28 cellular contexts compared by ENCODE assay signal in the genomic region with DNA sequence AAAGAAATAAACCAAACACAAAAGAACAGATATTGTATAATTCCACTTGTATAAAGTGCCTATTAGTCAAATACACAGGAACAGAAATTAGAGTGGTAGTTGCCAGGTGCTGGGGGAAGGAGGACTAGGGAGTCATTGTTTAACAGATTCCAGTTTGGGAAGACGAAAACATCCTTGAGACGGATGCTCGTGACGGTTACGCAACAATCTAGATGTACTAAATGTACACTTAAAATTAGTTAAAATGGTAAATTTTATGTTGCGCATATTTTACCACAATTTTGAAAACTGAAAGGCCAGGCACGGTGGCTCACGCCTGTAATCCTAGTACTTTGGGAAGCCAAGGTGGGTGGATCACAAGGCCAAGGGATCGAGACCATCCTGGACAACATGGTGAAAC.
"Had no signal": no experiment of that assay in that cellular context is flagged by ENCODE, and none has a peak within 500 bp of the region (broad histone marks: within the 10 kb centered on the region; RNA-seq: fewer than 3 reads in every experiment).

No MANE protein-coding gene starts in this region.

- H3K79me2 ChIP-seq: parathyroid adenoma had no signal

- H3K9ac ChIP-seq: neural progenitor cell, parathyroid adenoma had no signal

- H3K4me1 ChIP-seq: neural progenitor cell, psoas muscle, spleen, suprapubic skin, testis, tibial artery, transverse colon, upper lobe of right lung, uterus had no signal

- ATAC-seq: natural killer cell; psoas muscle; right cardiac atrium; sciatic nerve; stimulated activated memory B cell treated with anti-CD40 and anti-IgM and Interleukin-4, amounts not matched to agents 10 μg/mL and 1 μg/mL and 100 μg/mL, for 72 hours; stimulated activated naive CD8-positive, alpha-beta T cell treated with anti-CD3 and anti-CD28 coated beads, Interleukin-15, amount 100 ng/mL, for 72 hours; stimulated activated naive CD8-positive, alpha-beta T cell treated with anti-CD3 and anti-CD28 coated beads, Interleukin-15, Interleukin-2, amounts not matched to agents 100 U/mL and 50 U/mL, for 24 hours; upper lobe of right lung had no signal

- DNase-seq: natural killer cell; occipital lobe; ovary; posterior cingulate gyrus; psoas muscle; spleen; stimulated activated CD4-positive, alpha-beta T cell treated with anti-CD3 and anti-CD28 coated beads, Interleukin-12 subunit alpha, Interleukin-12 subunit beta, amount 100 ng/mL, for 4 hours; stimulated activated CD4-positive, alpha-beta T cell treated with anti-CD3 and anti-CD28 coated beads, Interleukin-1b, Interleukin-23, amount 100 ng/mL, for 48 hours; stimulated activated CD4-positive, alpha-beta T cell treated with anti-CD3 and anti-CD28 coated beads, Interleukin-4, amount 100 ng/mL, for 1 hour; stimulated activated CD4-positive, alpha-beta T cell treated with anti-CD3 and anti-CD28 coated beads, Interleukin-4, amount 100 ng/mL, for 4 hours; stimulated activated CD8-positive, alpha-beta memory T cell treated with anti-CD3 and anti-CD28 coated beads, Interleukin-4, amount 100 ng/mL, for 48 hours; stimulated activated naive CD4-positive, alpha-beta T cell; stimulated activated naive CD8-positive, alpha-beta T cell treated with anti-CD3 and anti-CD28 coated beads, Interleukin-15, amount 100 ng/mL, for 72 hours; stimulated activated naive CD8-positive, alpha-beta T cell treated with anti-CD3 and anti-CD28 coated beads, Interleukin-15, Interleukin-2, amounts not matched to agents 100 U/mL and 50 U/mL, for 24 hours; substantia nigra; testis; tibial artery; transverse colon; upper lobe of right lung; uterus had no signal

- H2AFZ ChIP-seq: neural progenitor cell, parathyroid adenoma had no signal

- H3K4me2 ChIP-seq: neural progenitor cell, smooth muscle cell had no signal

- H3K27ac ChIP-seq: neural progenitor cell, ovary, parathyroid adenoma, psoas muscle, skin epidermis, spleen, suprapubic skin, testis, tibial artery, transverse colon, upper lobe of right lung, uterus had no signal

- H3K4me3 ChIP-seq: neural progenitor cell, ovary, psoas muscle, skin epidermis, smooth muscle cell, spleen, suprapubic skin, testis, tibial artery, transverse colon, upper lobe of right lung, uterus had no signal

- H3K27me3 ChIP-seq: neural progenitor cell, ovary, suprapubic skin, testis, tibial artery, transverse colon, upper lobe of right lung, uterus had no signal

- H3K36me3 ChIP-seq: neural progenitor cell, ovary, spleen, suprapubic skin, tibial artery, transverse colon, upper lobe of right lung, uterus had no signal

- H3K9me3 ChIP-seq: ovary, psoas muscle, spleen, suprapubic skin, testis, tibial artery, transverse colon, upper lobe of right lung, uterus had no signal
